In the genomic region with DNA sequence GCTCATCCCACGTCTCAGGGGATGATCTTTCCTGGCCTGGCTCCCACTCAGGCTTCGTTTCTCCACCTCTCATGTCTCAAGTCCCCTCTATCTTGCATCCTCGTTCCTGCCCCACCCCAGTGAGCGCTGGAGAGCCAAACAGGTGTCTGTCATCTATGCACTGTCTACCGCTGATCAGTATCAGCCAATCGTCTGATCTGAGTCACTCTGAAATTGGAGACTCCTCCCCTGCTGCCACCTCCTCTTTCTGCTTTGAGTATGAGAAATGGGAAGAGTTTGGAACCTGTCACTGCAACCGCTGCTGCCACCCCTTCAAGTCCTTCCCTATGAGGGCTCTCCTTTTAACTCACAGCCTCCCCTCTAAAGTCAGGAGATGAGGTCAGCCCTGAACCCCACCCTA, we compare ENCODE assay signal across 2 cellular contexts.
TF ChIP-seq lines count a peak whose summit lies in the region.

No MANE protein-coding gene starts in this region.

TF ChIP-seq in A549, 52 proteins besides CTCF, POLR2A, EP300 and RAD21:
- TF ChIP-seq MAFK (IDR thresholded peaks at IDR 0.05; ENCODE audit: partially characterized antibody) (no peak), RFX5 (IDR thresholded peaks at IDR 0.05) (no peak), RCOR1 (IDR thresholded peaks at IDR 0.05; ENCODE audit: low read depth, low read length) (no peak), KDM5A (IDR thresholded peaks at IDR 0.05) (no peak), ZFP36 (IDR thresholded peaks at IDR 0.05; ENCODE audit: borderline replicate concordance, partially characterized antibody) (no peak), JUN (IDR thresholded peaks at IDR 0.05) (no peak), RNF2 (IDR thresholded peaks at IDR 0.05; ENCODE audit: borderline replicate concordance, low read depth) (no peak), CBX2 (IDR thresholded peaks at IDR 0.05; ENCODE audit: borderline replicate concordance, low read depth) (no peak), TFCP2L1 (CRISPR knock-in tag; IDR thresholded peaks at IDR 0.05) (no peak)
- TF ChIP-seq, protein P1, sequence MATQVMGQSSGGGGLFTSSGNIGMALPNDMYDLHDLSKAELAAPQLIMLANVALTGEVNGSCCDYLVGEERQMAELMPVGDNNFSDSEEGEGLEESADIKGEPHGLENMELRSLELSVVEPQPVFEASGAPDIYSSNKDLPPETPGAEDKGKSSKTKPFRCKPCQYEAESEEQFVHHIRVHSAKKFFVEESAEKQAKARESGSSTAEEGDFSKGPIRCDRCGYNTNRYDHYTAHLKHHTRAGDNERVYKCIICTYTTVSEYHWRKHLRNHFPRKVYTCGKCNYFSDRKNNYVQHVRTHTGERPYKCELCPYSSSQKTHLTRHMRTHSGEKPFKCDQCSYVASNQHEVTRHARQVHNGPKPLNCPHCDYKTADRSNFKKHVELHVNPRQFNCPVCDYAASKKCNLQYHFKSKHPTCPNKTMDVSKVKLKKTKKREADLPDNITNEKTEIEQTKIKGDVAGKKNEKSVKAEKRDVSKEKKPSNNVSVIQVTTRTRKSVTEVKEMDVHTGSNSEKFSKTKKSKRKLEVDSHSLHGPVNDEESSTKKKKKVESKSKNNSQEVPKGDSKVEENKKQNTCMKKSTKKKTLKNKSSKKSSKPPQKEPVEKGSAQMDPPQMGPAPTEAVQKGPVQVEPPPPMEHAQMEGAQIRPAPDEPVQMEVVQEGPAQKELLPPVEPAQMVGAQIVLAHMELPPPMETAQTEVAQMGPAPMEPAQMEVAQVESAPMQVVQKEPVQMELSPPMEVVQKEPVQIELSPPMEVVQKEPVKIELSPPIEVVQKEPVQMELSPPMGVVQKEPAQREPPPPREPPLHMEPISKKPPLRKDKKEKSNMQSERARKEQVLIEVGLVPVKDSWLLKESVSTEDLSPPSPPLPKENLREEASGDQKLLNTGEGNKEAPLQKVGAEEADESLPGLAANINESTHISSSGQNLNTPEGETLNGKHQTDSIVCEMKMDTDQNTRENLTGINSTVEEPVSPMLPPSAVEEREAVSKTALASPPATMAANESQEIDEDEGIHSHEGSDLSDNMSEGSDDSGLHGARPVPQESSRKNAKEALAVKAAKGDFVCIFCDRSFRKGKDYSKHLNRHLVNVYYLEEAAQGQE (IDR thresholded peaks at IDR 0.05) = no peak
- TF ChIP-seq, protein P2, sequence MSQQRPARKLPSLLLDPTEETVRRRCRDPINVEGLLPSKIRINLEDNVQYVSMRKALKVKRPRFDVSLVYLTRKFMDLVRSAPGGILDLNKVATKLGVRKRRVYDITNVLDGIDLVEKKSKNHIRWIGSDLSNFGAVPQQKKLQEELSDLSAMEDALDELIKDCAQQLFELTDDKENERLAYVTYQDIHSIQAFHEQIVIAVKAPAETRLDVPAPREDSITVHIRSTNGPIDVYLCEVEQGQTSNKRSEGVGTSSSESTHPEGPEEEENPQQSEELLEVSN (IDR thresholded peaks at IDR 0.05; ENCODE audit: borderline replicate concordance, low read depth) = no peak

TF ChIP-seq in IMR-90, 13 proteins besides CTCF, POLR2A, EP300 and RAD21:
- TF ChIP-seq BHLHE40 (IDR thresholded peaks at IDR 0.05; ENCODE audit: low read depth, low read length) (no peak), CHD1 (IDR thresholded peaks at IDR 0.05; ENCODE audit: low read depth, low read length) (no peak), NFE2L2 (IDR thresholded peaks at IDR 0.05; ENCODE audit: low read depth, low read length) (no peak), SMC3 (IDR thresholded peaks at IDR 0.05; ENCODE audit: low read depth, low read length) (no peak), MXI1 (IDR thresholded peaks at IDR 0.05; ENCODE audit: borderline replicate concordance, low read depth, low read length) (no peak), RFX5 (IDR thresholded peaks at IDR 0.05; ENCODE audit: low read depth, low read length) (no peak), CEBPB (IDR thresholded peaks at IDR 0.05; ENCODE audit: low read depth, low read length) (no peak), MAFK (IDR thresholded peaks at IDR 0.05; ENCODE audit: low read depth, low read length) (no peak), FOS (IDR thresholded peaks at IDR 0.05; ENCODE audit: low read depth, low read length) (no peak), RCOR1 (IDR thresholded peaks at IDR 0.05; ENCODE audit: insufficient replicate concordance, low read length) (no peak)
- TF ChIP-seq, protein P3, sequence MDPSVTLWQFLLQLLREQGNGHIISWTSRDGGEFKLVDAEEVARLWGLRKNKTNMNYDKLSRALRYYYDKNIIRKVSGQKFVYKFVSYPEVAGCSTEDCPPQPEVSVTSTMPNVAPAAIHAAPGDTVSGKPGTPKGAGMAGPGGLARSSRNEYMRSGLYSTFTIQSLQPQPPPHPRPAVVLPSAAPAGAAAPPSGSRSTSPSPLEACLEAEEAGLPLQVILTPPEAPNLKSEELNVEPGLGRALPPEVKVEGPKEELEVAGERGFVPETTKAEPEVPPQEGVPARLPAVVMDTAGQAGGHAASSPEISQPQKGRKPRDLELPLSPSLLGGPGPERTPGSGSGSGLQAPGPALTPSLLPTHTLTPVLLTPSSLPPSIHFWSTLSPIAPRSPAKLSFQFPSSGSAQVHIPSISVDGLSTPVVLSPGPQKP (IDR thresholded peaks at IDR 0.05; ENCODE audit: borderline replicate concordance, low read depth, low read length) = no peak
